15 cellular contexts compared by ENCODE assay signal in the genomic region with DNA sequence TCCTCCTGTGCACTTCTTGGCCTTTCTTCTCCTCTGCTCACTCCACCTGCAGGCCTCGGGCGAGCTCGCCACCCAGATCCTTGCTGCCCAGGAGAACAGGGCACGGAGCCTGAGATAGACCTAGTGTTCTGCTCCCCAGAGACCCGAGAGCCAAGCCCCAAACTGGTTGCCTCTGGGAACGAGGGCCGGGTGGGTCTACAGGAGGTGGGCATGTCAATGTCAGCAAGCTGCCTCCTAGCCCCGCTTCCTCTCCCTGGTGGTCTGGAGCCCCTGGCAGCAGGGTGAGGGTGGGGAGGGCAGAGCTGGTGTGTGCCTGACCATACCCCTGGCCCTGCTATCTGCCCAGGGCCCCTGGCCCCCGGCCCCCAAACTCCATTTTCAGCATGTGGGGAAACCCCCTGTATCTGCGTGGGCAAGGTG. TPM values are rescaled to one million over a fixed set of nuclear protein-coding genes. Genes with fewer than 3 reads are reported as not detected.
DNase-seq lines count a peak whose midpoint lies in the region; ATAC-seq, FAIRE-seq and TF ChIP-seq lines count a peak whose summit lies in the region.
"Had no signal": no experiment of that assay in that cellular context is flagged by ENCODE, and none has a peak within 500 bp of the region (broad histone marks: within the 10 kb centered on the region; RNA-seq: fewer than 3 reads in every experiment).

No MANE protein-coding gene starts in this region.

- no peak for TF ChIP-seq POLR2A in HCT116 (IDR thresholded peaks at IDR 0.05; ENCODE audit: borderline replicate concordance, extremely low read depth, insufficient read depth, insufficient read length)

- H3K9me3 ChIP-seq in HCT116 (ENCODE audit: control insufficient read depth in 1 of 2, insufficient read depth in 1 of 2, low read depth in 1 of 2, low read length in 2 of 2): no peaks in the 10 kb centered on the region
- H3K9me3 ChIP-seq in kidney (ENCODE audit: control insufficient read depth in 1 of 2, low read length in 2 of 2): no peaks in the 10 kb centered on the region
- H3K9me3 ChIP-seq: MG63 had no signal

- no peak overlapping the region for H2AFZ ChIP-seq in HCT116 (ENCODE audit: low read depth, low read length, poor library complexity, severe bottlenecking)

- H3K4me3 ChIP-seq in HCT116 (replicated peaks in 1 of 2; ENCODE audit: low read depth in 1 of 2, low read length in 2 of 2): no peak overlapping the region
- H3K4me3 ChIP-seq in kidney (ENCODE audit: low read length in 2 of 2): no peak overlapping the region
- H3K4me3 ChIP-seq in coronary artery: no peak overlapping the region
- H3K4me3 ChIP-seq: GM23248, MG63 had no signal

- peaks cover 69% of the 10 kb centered on the region for H3K27me3 Mint-ChIP-seq in WTC11 (ENCODE audit: low read depth)

- peak overlapping the region; percentile 84 for H3K4me2 ChIP-seq in HCT116 (ENCODE audit: low read length)

- H3K27me3 ChIP-seq in HCT116 (ENCODE audit: insufficient read depth, low read length): no peaks in the 10 kb centered on the region
- H3K27me3 ChIP-seq: MG63 had no signal

- CTCF ChIA-PET in HCT116 (lab: Charles Lee) (interaction anchor here (1.0 to 1.9 kb wide), 5 partner anchors 10 to 257 kb away, joined by 3 to 13 read pairs (median 10); no protein-coding TSS in a partner anchor), WTC11 (lab: Charles Lee) (interaction anchor here (1.2 to 4.9 kb wide), 7 partner anchors 11 to 257 kb away, joined by 4 to 24 read pairs (median 20); no protein-coding TSS in a partner anchor)

- H3K27ac Mint-ChIP-seq in WTC11: no peak overlapping the region
- H3K27ac Mint-ChIP-seq: HFFc6 had no signal

- FAIRE-seq in kidney (lab: Jason Lieb, UNC): no peak
- FAIRE-seq: RCC 7860 had no signal

- no peaks in the 10 kb centered on the region for H3K9me2 ChIP-seq in HCT116 (ENCODE audit: insufficient read depth)

- H3K9ac ChIP-seq in HCT116 (ENCODE audit: low read length): no peak overlapping the region
- H3K9ac ChIP-seq in kidney (ENCODE audit: low read length in 2 of 2): no peak overlapping the region
- H3K9ac ChIP-seq: GM23248, KMS-11 had no signal

- no peaks in the 10 kb centered on the region for H4K20me1 ChIP-seq in HCT116 (ENCODE audit: insufficient read depth)

- DNase-seq in HCT116 (ENCODE audit: low read depth, low spot score) (no peak), kidney (peak; percentile 74), sciatic nerve (ENCODE audit: low spot score) (peak; percentile 54), NCI-H345 treated with DMSO at 0.1 percent for 48 hours (lab: John Stamatoyannopoulos, UW; ENCODE audit: unreplicated experiment) (no peak), coronary artery (ENCODE audit: low spot score) (no peak), WTC11 (ENCODE audit: low spot score) (no peak), HK-2 (ENCODE audit: unreplicated experiment) (no peak)
- DNase-seq: HFFc6 had no signal

- RAD21 ChIA-PET in HCT116 (lab: Charles Lee; ENCODE audit: low non-redundant PET in 1 of 2, low total read pairs in 2 of 2, uncharacterized antibody in 2 of 2, unreplicated experiment in 2 of 2): no interaction called here

- no peak for TF ChIP-seq RAD21 in HCT116 (IDR thresholded peaks at IDR 0.05; ENCODE audit: low read depth)

- intact Hi-C loops in HCT116 (cut with micrococcal nuclease) (loop anchor here (5.0 kb wide), 1 partner anchor 163 kb away; no protein-coding TSS in a partner anchor), kidney (cut with DNase I) (no loop called here), sciatic nerve (cut with DNase I) (no loop called here)

- peaks cover 9% of the 10 kb centered on the region for H3K4me1 Mint-ChIP-seq in WTC11

- H3K4me3 Mint-ChIP-seq in WTC11: no peak overlapping the region
- H3K4me3 Mint-ChIP-seq: HFFc6 had no signal

- ATAC-seq in HCT116 (no peak), sciatic nerve (no peak), WTC11 (no peak)

- TF ChIP-seq CTCF in HCT116 (IDR thresholded peaks at IDR 0.05 in 2 of 3, conservative IDR thresholded peaks at IDR 0.05 in 1 of 3; ENCODE audit: borderline replicate concordance in 1 of 3, insufficient read depth in 1 of 3, low read depth in 2 of 3, low read length in 2 of 3): no peak
- TF ChIP-seq CTCF in kidney (IDR thresholded peaks at IDR 0.05; ENCODE audit: borderline replicate concordance, extremely low read depth, insufficient read depth): no peak
- TF ChIP-seq CTCF in coronary artery (IDR thresholded peaks at IDR 0.05): no peak
- TF ChIP-seq CTCF in WTC11 (IDR thresholded peaks at IDR 0.05): no peak

- no peaks in the 10 kb centered on the region for H3K36me3 Mint-ChIP-seq in WTC11
- H3K36me3 Mint-ChIP-seq: CD8-positive, alpha-beta memory T cell had no signal

- no TSS peak for BruUV-seq in HCT116 (replicated peaks; lab: Mats Ljungman, UMichigan)

- no peaks in the 10 kb centered on the region for H3K36me3 ChIP-seq in HCT116 (ENCODE audit: control insufficient read depth in 1 of 2, insufficient read depth in 2 of 2, low read length in 2 of 2)
- H3K36me3 ChIP-seq in kidney (ENCODE audit: control insufficient read depth in 1 of 2, insufficient read depth in 2 of 2, low read length in 2 of 2): no peaks in the 10 kb centered on the region
- H3K36me3 ChIP-seq: MG63 had no signal

- POLR2A ChIA-PET in HCT116 (lab: Charles Lee) (interaction anchor here (0.9 to 1.2 kb wide), 2 partner anchors 11 to 162 kb away, joined by 3 to 6 read pairs; no protein-coding TSS in a partner anchor), WTC11 (lab: Charles Lee) (interaction anchor here (0.9 kb wide), 1 partner anchor 13 kb away, joined by 3 read pairs; no protein-coding TSS in a partner anchor)

- no peaks in the 10 kb centered on the region for H3K9me3 Mint-ChIP-seq in WTC11
- H3K9me3 Mint-ChIP-seq: CD8-positive, alpha-beta memory T cell; HFFc6 had no signal

- H3K79me2 ChIP-seq in HCT116 (ENCODE audit: insufficient read depth, low read length): no peaks in the 10 kb centered on the region

- H3K27ac ChIP-seq in HCT116 (ENCODE audit: low read depth, low read length) (no peak overlapping the region), angular gyrus (ENCODE audit: low read depth, low read length) (peak overlapping the region; percentile 94), kidney (ENCODE audit: low read depth in 2 of 2, low read length in 2 of 2) (no peak overlapping the region), coronary artery (no peak overlapping the region)
- H3K27ac ChIP-seq: GM23248, HL-60, KMS-11 had no signal

- H3K4me1 ChIP-seq in HCT116 (ENCODE audit: control insufficient read depth in 1 of 2, insufficient read depth in 2 of 2, low read length in 2 of 2) (peaks cover 4 to 41% of the 10 kb centered on the region in 2 experiments; a peak in 3 of 4 replicates), kidney (ENCODE audit: control insufficient read depth in 1 of 2, insufficient read depth in 1 of 2, low read depth in 1 of 2, low read length in 2 of 2) (peaks cover 0 to 9% of the 10 kb centered on the region in 2 donors)

TF ChIP-seq in HCT116, 20 proteins besides CTCF, POLR2A, EP300 and RAD21 (continues in another document):
- TF ChIP-seq TCF7L2 (IDR thresholded peaks at IDR 0.05; ENCODE audit: borderline replicate concordance, extremely low read depth, insufficient read depth, insufficient read length) (no peak), POLR2AphosphoS5 (IDR thresholded peaks at IDR 0.05; ENCODE audit: low read depth, low read length) (no peak), CEBPB (IDR thresholded peaks at IDR 0.05; ENCODE audit: low read depth) (no peak), EGR1 (IDR thresholded peaks at IDR 0.05; ENCODE audit: low read depth) (no peak), SP1 (IDR thresholded peaks at IDR 0.05; ENCODE audit: low read depth) (no peak), JUND (IDR thresholded peaks at IDR 0.05) (no peak), CBX3 (IDR thresholded peaks at IDR 0.05; ENCODE audit: low read depth) (no peak), SIN3A (IDR thresholded peaks at IDR 0.05; ENCODE audit: low read depth) (no peak), YY1 (IDR thresholded peaks at IDR 0.05; ENCODE audit: extremely low read depth, insufficient replicate concordance, low read depth, low read length) (no peak), MAX (IDR thresholded peaks at IDR 0.05) (no peak), ZFX (IDR thresholded peaks at IDR 0.05) (no peak), SRF (IDR thresholded peaks at IDR 0.05; ENCODE audit: low read depth) (no peak), FOSL1 (IDR thresholded peaks at IDR 0.05; ENCODE audit: low read depth) (no peak)

TF ChIP-seq in WTC11, 78 proteins besides CTCF, POLR2A, EP300 and RAD21 (continues in another document):
- TF ChIP-seq GRHL2 (CRISPR knock-in tag; IDR thresholded peaks at IDR 0.05; ENCODE audit: insufficient replicate concordance, severe bottlenecking) (no peak), MXD4 (CRISPR knock-in tag; IDR thresholded peaks at IDR 0.05; ENCODE audit: borderline replicate concordance) (no peak), FOXP1 (CRISPR knock-in tag; IDR thresholded peaks at IDR 0.05; ENCODE audit: borderline replicate concordance) (no peak), ZNF263 (CRISPR knock-in tag; IDR thresholded peaks at IDR 0.05; ENCODE audit: low read depth) (no peak), FOXK1 (CRISPR knock-in tag; IDR thresholded peaks at IDR 0.05) (no peak)
- TF ChIP-seq, protein P1, sequence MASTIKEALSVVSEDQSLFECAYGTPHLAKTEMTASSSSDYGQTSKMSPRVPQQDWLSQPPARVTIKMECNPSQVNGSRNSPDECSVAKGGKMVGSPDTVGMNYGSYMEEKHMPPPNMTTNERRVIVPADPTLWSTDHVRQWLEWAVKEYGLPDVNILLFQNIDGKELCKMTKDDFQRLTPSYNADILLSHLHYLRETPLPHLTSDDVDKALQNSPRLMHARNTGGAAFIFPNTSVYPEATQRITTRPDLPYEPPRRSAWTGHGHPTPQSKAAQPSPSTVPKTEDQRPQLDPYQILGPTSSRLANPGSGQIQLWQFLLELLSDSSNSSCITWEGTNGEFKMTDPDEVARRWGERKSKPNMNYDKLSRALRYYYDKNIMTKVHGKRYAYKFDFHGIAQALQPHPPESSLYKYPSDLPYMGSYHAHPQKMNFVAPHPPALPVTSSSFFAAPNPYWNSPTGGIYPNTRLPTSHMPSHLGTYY (CRISPR knock-in tag; IDR thresholded peaks at IDR 0.05): no peak

RNA-seq across cellular contexts. Expression of gene NDRG4, which starts 0.8 kb away (rescaled TPM):
- total RNA-seq in HCT116 (2021; ENCODE audit: unreplicated experiment) (8.6 TPM), kidney (5.7 TPM), sciatic nerve (7.4 TPM), WTC11 (2021) (20.5 to 24.6 TPM (median 23.1 TPM) in 3 replicates)
- polyA plus RNA-seq in HCT116 (2012): 8.2 and 8.9 TPM in 2 replicates
- polyA plus RNA-seq in kidney (ENCODE audit: insufficient read depth, low read depth, low replicate concordance): 1.7 TPM

RNA-seq across cellular contexts. Expression of gene SETD6, which starts 16.2 kb away (rescaled TPM):
- total RNA-seq in HCT116 (2021; ENCODE audit: unreplicated experiment): 26.6 TPM
- 13.3 and 15.1 TPM in 2 replicates for polyA plus RNA-seq in HCT116 (2012)
- 25.0 TPM for total RNA-seq in kidney
- 13.7 TPM for polyA plus RNA-seq in kidney (ENCODE audit: insufficient read depth, low read depth, low replicate concordance)
- 18.2 TPM for total RNA-seq in sciatic nerve
- 34.0 to 41.1 TPM (median 35.0 TPM) in 3 replicates for total RNA-seq in WTC11 (2021)

Comparison
In these comparisons a context has a peak if more than half of its experiments do, and no peak if none do; other contexts are left out.
1. DNase-seq: peak in kidney (single experiment) and sciatic nerve (single experiment); none in HCT116 (single experiment), NCI-H345 treated with DMSO at 0.1 percent for 48 hours (single experiment), coronary artery (single experiment), WTC11 (single experiment) and HK-2 (single experiment).